Comparison of ENCODE assay signal across 27 cellular contexts in the genomic region with DNA sequence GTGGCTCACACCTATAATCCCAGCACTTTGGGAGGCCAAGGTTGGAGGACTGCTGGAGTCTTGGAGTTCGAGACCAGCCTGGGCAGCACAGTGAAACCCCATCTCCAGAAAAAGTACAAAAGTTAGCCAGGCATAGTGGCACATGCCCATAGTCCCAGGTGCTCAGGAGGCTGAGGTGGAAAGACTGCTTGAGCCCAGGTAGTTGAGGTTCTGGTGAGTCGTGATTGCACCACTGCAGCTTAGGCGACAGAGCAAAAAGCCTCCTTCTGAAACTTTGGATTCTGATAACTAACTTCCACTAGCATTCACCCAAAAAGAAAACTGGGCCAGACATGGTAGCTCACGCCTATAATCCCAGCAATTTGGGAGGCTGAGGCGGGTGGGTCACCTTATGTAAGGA. TPM values are rescaled to one million over a fixed set of nuclear protein-coding genes. Genes with fewer than 3 reads are reported as not detected.
DNase-seq lines count a peak whose midpoint lies in the region; ATAC-seq, FAIRE-seq and TF ChIP-seq lines count a peak whose summit lies in the region.
"Had no signal": no experiment of that assay in that cellular context is flagged by ENCODE, and none has a peak within 500 bp of the region (broad histone marks: within the 10 kb centered on the region; RNA-seq: fewer than 3 reads in every experiment).

No MANE protein-coding gene starts in this region.

- H2AK5ac ChIP-seq in mesenchymal stem cell (ENCODE audit: low read length, severe bottlenecking) (no peak overlapping the region), mesendoderm (ENCODE audit: low read length) (no peak overlapping the region)

- TF ChIP-seq EP300 in sigmoid colon (IDR thresholded peaks at IDR 0.05), result no peak

- no peak overlapping the region for H3K9ac ChIP-seq in Loucy (ENCODE audit: low read depth, low read length, poor library complexity, severe bottlenecking)
- H3K9ac ChIP-seq in mesenchymal stem cell (ENCODE audit: low read length), result no peak overlapping the region
- no peak overlapping the region for H3K9ac ChIP-seq in mesendoderm (ENCODE audit: low read length)

- ATAC-seq in foreskin keratinocyte (peak; percentile 58), HG03432 (IDR thresholded peaks at IDR 0.05; ENCODE audit: unreplicated experiment) (no peak)
- ATAC-seq: A549 had no signal

- TF ChIP-seq POLR2A in sigmoid colon (IDR thresholded peaks at IDR 0.05) (no peak), lower leg skin (IDR thresholded peaks at IDR 0.05) (no peak)

- H2AFZ ChIP-seq in Loucy (ENCODE audit: low read length), result no peak overlapping the region
- H2AFZ ChIP-seq in mesenchymal stem cell (ENCODE audit: low read depth, low read length), result no peak overlapping the region

- H4K8ac ChIP-seq in mesenchymal stem cell (ENCODE audit: low read length) (peak overlapping the region; percentile 27), mesendoderm (ENCODE audit: low read depth, low read length) (no peak overlapping the region)

- H3K4me1 ChIP-seq in Loucy (ENCODE audit: insufficient read depth, low read length, poor library complexity, severe bottlenecking) (peaks cover 45% of the 10 kb centered on the region), foreskin keratinocyte (peaks cover 27% of the 10 kb centered on the region), mesenchymal stem cell (ENCODE audit: control insufficient read depth, insufficient read depth, low read depth, low read length) (peaks cover 9% of the 10 kb centered on the region), mesendoderm (ENCODE audit: control insufficient read depth, low read depth, low read length) (no peaks in the 10 kb centered on the region), sigmoid colon (peaks cover 0 to 44% (median 23%) of the 10 kb centered on the region in 4 donors)

- no peak overlapping the region for H3K14ac ChIP-seq in mesenchymal stem cell (ENCODE audit: low read length in 2 of 2)

- H2BK5ac ChIP-seq in mesenchymal stem cell (ENCODE audit: low read depth, low read length, poor library complexity, severe bottlenecking) (no peak overlapping the region), mesendoderm (ENCODE audit: low read length) (no peak overlapping the region)

- H3K36me3 ChIP-seq in Loucy (ENCODE audit: insufficient read depth, low read length), result peaks cover 28% of the 10 kb centered on the region
- no peaks in the 10 kb centered on the region for H3K36me3 ChIP-seq in bronchial epithelial cell (ENCODE audit: control insufficient read depth, insufficient read depth, low read length)
- peaks cover 6 to 7% of the 10 kb centered on the region in 2 experiments for H3K36me3 ChIP-seq in mesenchymal stem cell (ENCODE audit: control insufficient read depth in 1 of 2, insufficient read depth in 2 of 2, low read depth in 1 of 2, low read length in 2 of 2)
- no peaks in the 10 kb centered on the region for H3K36me3 ChIP-seq in mesendoderm (ENCODE audit: control insufficient read depth, insufficient read depth, low read length)
- no peaks in the 10 kb centered on the region for H3K36me3 ChIP-seq in sigmoid colon
- H3K36me3 ChIP-seq: HAP-1 had no signal

- intact Hi-C loops in sigmoid colon (cut with DNase I), result no loop called here
- intact Hi-C loops in lower leg skin (cut with DNase I; ENCODE audit: low total_unique reads), result no loop called here

- no peaks in the 10 kb centered on the region for H3K9me3 ChIP-seq in Loucy (ENCODE audit: insufficient read depth, low read depth, low read length)
- no peaks in the 10 kb centered on the region for H3K9me3 ChIP-seq in mesenchymal stem cell (ENCODE audit: control insufficient read depth, low read length)
- no peaks in the 10 kb centered on the region for H3K9me3 ChIP-seq in sigmoid colon
- H3K9me3 ChIP-seq: A549, HAP-1 had no signal

- H2BK120ac ChIP-seq in mesenchymal stem cell (ENCODE audit: low read depth, low read length), result no peak overlapping the region
- no peak overlapping the region for H2BK120ac ChIP-seq in mesendoderm (ENCODE audit: low read depth, low read length)

- H3K79me1 ChIP-seq in mesenchymal stem cell (replicated peaks; ENCODE audit: low read length, poor library complexity, severe bottlenecking) (no peaks in the 10 kb centered on the region), mesendoderm (ENCODE audit: low read length) (peaks cover 14% of the 10 kb centered on the region)

- H3K56ac ChIP-seq in mesendoderm (ENCODE audit: low read length), result no peak overlapping the region

- TF ChIP-seq CTCF in Loucy (conservative IDR thresholded peaks at IDR 0.05; ENCODE audit: low read length) (no peak), bronchial epithelial cell (IDR thresholded peaks at IDR 0.05; ENCODE audit: insufficient read depth, low read length, severe bottlenecking) (no peak), foreskin keratinocyte (conservative IDR thresholded peaks at IDR 0.05) (no peak), sigmoid colon (IDR thresholded peaks at IDR 0.05) (no peak), lower leg skin (IDR thresholded peaks at IDR 0.05) (no peak)

- H2BK15ac ChIP-seq in mesenchymal stem cell (ENCODE audit: low read depth, poor library complexity, severe bottlenecking) (no peak overlapping the region), mesendoderm (replicated peaks; ENCODE audit: low read depth) (no peak overlapping the region)

- H3K27ac ChIP-seq in foreskin keratinocyte (no peak overlapping the region), mesenchymal stem cell (ENCODE audit: low read length, poor library complexity, severe bottlenecking) (no peak overlapping the region), mesendoderm (ENCODE audit: low read depth, low read length) (no peak overlapping the region), sigmoid colon (no peak overlapping the region)
- H3K27ac ChIP-seq: A549 had no signal

- peaks cover 94% of the 10 kb centered on the region for H4K20me1 ChIP-seq in Loucy (ENCODE audit: insufficient read depth, low read length, poor library complexity, severe bottlenecking)

- H3K4ac ChIP-seq in mesenchymal stem cell (ENCODE audit: low read depth in 1 of 2, low read length in 2 of 2) (no peak overlapping the region), mesendoderm (ENCODE audit: low read depth, low read length) (no peak overlapping the region)

- H3K79me2 ChIP-seq in Loucy (ENCODE audit: insufficient read depth, low read length) (peaks cover 100% of the 10 kb centered on the region), mesendoderm (ENCODE audit: control insufficient read depth, insufficient read depth, low read length) (peaks cover 80% of the 10 kb centered on the region)

- H4K5ac ChIP-seq in mesendoderm (ENCODE audit: low read length), result no peak overlapping the region

- WGBS in mesenchymal stem cell, result 97% methylated on average over 5 of the region's 5 CpGs
- no CpG with 5 or more reads among the region's 5 CpGs for WGBS in mesendoderm (ENCODE audit: extremely low coverage, insufficient coverage, low lambda C conversion rate)
- 97% methylated on average over 5 of the region's 5 CpGs for WGBS in sigmoid colon, 2 donors
- WGBS in lower leg skin, 2 donors, result 96 to 98% methylated on average over 5 of the region's 5 CpGs

- no peaks in the 10 kb centered on the region for H3K9me2 ChIP-seq in Loucy (replicated peaks; ENCODE audit: low read depth, low read length)

- H3K18ac ChIP-seq in mesenchymal stem cell (ENCODE audit: low read depth in 1 of 2, low read length in 2 of 2), result no peak overlapping the region
- H3K18ac ChIP-seq in mesendoderm (ENCODE audit: low read length), result no peak overlapping the region

- FAIRE-seq in bronchial epithelial cell (lab: Jason Lieb, UNC), result no peak
- FAIRE-seq: A549, GM12891, GM18507, H54 had no signal

- peak; percentile 29 for DNase-seq in bronchial epithelial cell (ENCODE audit: low read depth)
- DNase-seq in foreskin keratinocyte, result no peak
- no peak for DNase-seq in mesenchymal stem cell
- DNase-seq in mesendoderm, result no peak
- no peak for DNase-seq in sigmoid colon
- no peak for DNase-seq in lower leg skin (ENCODE audit: low spot score in 2 of 2)
- DNase-seq: 8988T; ACHN; C1 segment of cervical spinal cord; Calu3; CD4-positive, alpha-beta memory T cell; COR-L47; DMS53; DMS79 treated with DMSO at 0.1 percent for 48 hours; GF-D8; GOT3; HFFc6 had no signal

- no peak overlapping the region for H3K4me3 ChIP-seq in Loucy (ENCODE audit: low read length, poor library complexity, severe bottlenecking)
- no peak overlapping the region for H3K4me3 ChIP-seq in bronchial epithelial cell (ENCODE audit: low read depth, low read length)
- H3K4me3 ChIP-seq in mesenchymal stem cell (ENCODE audit: insufficient read depth in 1 of 2, low read depth in 1 of 2, low read length in 2 of 2), result no peak overlapping the region
- H3K4me3 ChIP-seq in mesendoderm (ENCODE audit: low read length), result no peak overlapping the region
- H3K4me3 ChIP-seq in sigmoid colon, result no peak overlapping the region
- no peak overlapping the region for H3K4me3 ChIP-seq in lower leg skin (ENCODE audit: low read depth, poor library complexity, severe bottlenecking)
- H3K4me3 ChIP-seq: A549, HAP-1 had no signal

- no peaks in the 10 kb centered on the region for H3F3A ChIP-seq in Loucy (ENCODE audit: low read depth)

- no peak overlapping the region for H3K23ac ChIP-seq in mesenchymal stem cell (ENCODE audit: low read length in 2 of 2)
- H3K23ac ChIP-seq in mesendoderm (ENCODE audit: low read length), result no peak overlapping the region

- no peaks in the 10 kb centered on the region for H3K27me3 ChIP-seq in Loucy (ENCODE audit: insufficient read depth, low read length, poor library complexity, severe bottlenecking)
- no peaks in the 10 kb centered on the region for H3K27me3 ChIP-seq in bronchial epithelial cell (ENCODE audit: control insufficient read depth, insufficient read depth, low read length)
- H3K27me3 ChIP-seq in foreskin keratinocyte, result no peaks in the 10 kb centered on the region
- H3K27me3 ChIP-seq in mesenchymal stem cell (ENCODE audit: control insufficient read depth in 1 of 2, insufficient read depth in 1 of 2, low read length in 2 of 2), result no peaks in the 10 kb centered on the region
- H3K27me3 ChIP-seq in mesendoderm (ENCODE audit: insufficient read depth, low read length, poor library complexity), result no peaks in the 10 kb centered on the region
- no peaks in the 10 kb centered on the region for H3K27me3 ChIP-seq in sigmoid colon

- H4K91ac ChIP-seq in mesenchymal stem cell (ENCODE audit: low read length), result no peak overlapping the region

- no peak overlapping the region for H2BK12ac ChIP-seq in mesenchymal stem cell (ENCODE audit: low read length in 2 of 2)

- H3K4me2 ChIP-seq in Loucy (ENCODE audit: low read depth, low read length, poor library complexity, severe bottlenecking) (peak overlapping the region; percentile 32), mesenchymal stem cell (ENCODE audit: low read length, poor library complexity, severe bottlenecking) (no peak overlapping the region), mesendoderm (ENCODE audit: low read length) (no peak overlapping the region)
- H3K4me2 ChIP-seq: A549 had no signal

RNA-seq across cellular contexts. Expression of gene BTBD7, which starts 6.6 kb away (rescaled TPM):
- total RNA-seq in bronchial epithelial cell (20.3 and 22.8 TPM in 2 replicates), foreskin keratinocyte (31.5 and 36.4 TPM in 2 replicates), sigmoid colon (10 to 100 TPM; 30.3 to 50.7 (median 43.3) TPM), lower leg skin (100 to 1,000 TPM in 1 of 4 donors, 10 to 100 TPM in 3; 19.7 to 114 (median 25.7) TPM)
- polyA plus RNA-seq in foreskin keratinocyte (7.0 and 9.4 TPM in 2 replicates), sigmoid colon (10 to 100 TPM in 2 of 3 donors, 1 to 10 TPM in 1; 7.8 to 12.0 (median 11.1) TPM)
- polyA plus RNA-seq in mesenchymal stem cell (2013, experiment 1 of 2), result 26.1 TPM
- 22.8 TPM for polyA plus RNA-seq in mesenchymal stem cell (2013, experiment 2 of 2)
- polyA plus RNA-seq in mesendoderm (2013, experiment 1 of 2), result 21.2 TPM
- 21.0 TPM for polyA plus RNA-seq in mesendoderm (2013, experiment 2 of 2)

RNA-seq across cellular contexts. Expression of gene COX8C, which starts 20.8 kb away (rescaled TPM):
- total RNA-seq in bronchial epithelial cell (not detected in 2 replicates), foreskin keratinocyte (not detected in 2 replicates), sigmoid colon (not detected), lower leg skin (not detected)
- polyA plus RNA-seq in foreskin keratinocyte (not detected in 2 replicates), sigmoid colon (not detected)
- polyA plus RNA-seq in mesenchymal stem cell (2013, experiment 1 of 2), result not detected
- polyA plus RNA-seq in mesenchymal stem cell (2013, experiment 2 of 2), result not detected
- polyA plus RNA-seq in mesendoderm (2013, experiment 1 of 2), result not detected
- not detected for polyA plus RNA-seq in mesendoderm (2013, experiment 2 of 2)
- total RNA-seq: Calu3; CD4-positive, alpha-beta memory T cell; Daoy; G401; HFFc6 had no signal
- polyA plus RNA-seq: A549; BJ; CD4-positive, alpha-beta memory T cell had no signal
